In the genomic region with DNA sequence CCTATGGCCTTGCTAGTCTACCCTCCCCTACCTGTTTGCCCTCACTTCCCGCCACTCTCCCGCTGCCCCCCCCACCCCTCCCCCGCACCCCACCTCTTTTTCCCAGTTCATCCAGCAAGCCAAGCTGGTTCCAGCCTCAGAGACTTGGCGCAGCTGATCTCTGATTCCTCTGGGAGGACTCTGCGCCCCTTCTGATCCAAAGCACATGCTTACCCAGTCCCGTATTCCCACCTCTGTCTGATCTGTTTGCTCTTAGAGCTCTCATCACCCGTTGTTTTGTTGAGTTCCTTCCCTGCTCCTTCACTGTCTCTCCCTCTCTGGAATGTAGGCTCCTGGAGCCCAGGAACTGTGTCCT, we compare ENCODE assay signal across 9 cellular contexts. TPM values are rescaled to one million over a fixed set of nuclear protein-coding genes. Genes with fewer than 3 reads are reported as not detected.
DNase-seq lines count a peak whose midpoint lies in the region; ATAC-seq and TF ChIP-seq lines count a peak whose summit lies in the region.
"Had no signal": no experiment of that assay in that cellular context is flagged by ENCODE, and none has a peak within 500 bp of the region (broad histone marks: within the 10 kb centered on the region; RNA-seq: fewer than 3 reads in every experiment).

No MANE protein-coding gene starts in this region.

- peak overlapping the region; percentile 88 for H3K9ac ChIP-seq in HCT116 (ENCODE audit: low read length)
- peak overlapping the region; percentile 51 for H3K9ac ChIP-seq in mesendoderm (ENCODE audit: low read length)

- H3K4ac ChIP-seq in mesendoderm (ENCODE audit: low read depth, low read length): no peak overlapping the region

- no peak for DNase-seq in HCT116 (ENCODE audit: low read depth, low spot score)
- DNase-seq in activated naive CD8-positive, alpha-beta T cell treated with anti-CD3 and anti-CD28 coated beads, Interleukin-2, amount 50 U/mL, for 24 hours: no peak
- DNase-seq in mesendoderm: peak; percentile 36
- no peak for DNase-seq in cortex of kidney (lab: John Stamatoyannopoulos, UW)
- no peak for DNase-seq in midbrain (lab: John Stamatoyannopoulos, UW)
- DNase-seq in stimulated activated CD4-positive, alpha-beta T cell treated with anti-CD3 and anti-CD28 coated beads, Interleukin-15, amount 100 ng/mL, for 24 hours: no peak
- DNase-seq: NCI-H524 treated with DMSO at 0.1 percent for 48 hours had no signal

- peak overlapping the region; percentile 72 for H3K27ac Mint-ChIP-seq in activated naive CD8-positive, alpha-beta T cell treated with anti-CD3 and anti-CD28 coated beads, Interleukin-2, amount 50 U/mL, for 24 hours

- peaks cover 12 to 35% of the 10 kb centered on the region in 2 experiments for H3K4me1 ChIP-seq in HCT116 (ENCODE audit: control insufficient read depth in 1 of 2, insufficient read depth in 2 of 2, low read length in 2 of 2)
- peaks cover 11% of the 10 kb centered on the region for H3K4me1 ChIP-seq in mesendoderm (ENCODE audit: control insufficient read depth, low read depth, low read length)

- H3K27me3 ChIP-seq in HCT116 (ENCODE audit: insufficient read depth, low read length): no peaks in the 10 kb centered on the region
- no peaks in the 10 kb centered on the region for H3K27me3 ChIP-seq in mesendoderm (ENCODE audit: insufficient read depth, low read length, poor library complexity)

- no peak overlapping the region for H2BK5ac ChIP-seq in mesendoderm (ENCODE audit: low read length)

- H3K4me2 ChIP-seq in HCT116 (ENCODE audit: low read length) (peak overlapping the region; percentile 94), mesendoderm (ENCODE audit: low read length) (no peak overlapping the region)

- H4K8ac ChIP-seq in mesendoderm (ENCODE audit: low read depth, low read length): no peak overlapping the region

- TF ChIP-seq CTCF in 22Rv1 (IDR thresholded peaks at IDR 0.05): no peak
- no peak for TF ChIP-seq CTCF in HCT116 (IDR thresholded peaks at IDR 0.05 in 2 of 3, conservative IDR thresholded peaks at IDR 0.05 in 1 of 3; ENCODE audit: borderline replicate concordance in 1 of 3, insufficient read depth in 1 of 3, low read depth in 2 of 3, low read length in 2 of 3)

- H3K9me3 ChIP-seq in HCT116 (ENCODE audit: control insufficient read depth in 1 of 2, insufficient read depth in 1 of 2, low read depth in 1 of 2, low read length in 2 of 2): no peaks in the 10 kb centered on the region

- ATAC-seq in HCT116 (no peak), GM21360 (IDR thresholded peaks at IDR 0.05; ENCODE audit: unreplicated experiment) (no peak)
- ATAC-seq in activated naive CD8-positive, alpha-beta T cell treated with anti-CD3 and anti-CD28 coated beads, Interleukin-2, amount 50 U/mL, for 24 hours: no peak

- H3K9me2 ChIP-seq in HCT116 (ENCODE audit: insufficient read depth): no peaks in the 10 kb centered on the region

- POLR2A ChIA-PET in HCT116 (lab: Charles Lee): no interaction called here

- TF ChIP-seq RAD21 in HCT116 (IDR thresholded peaks at IDR 0.05; ENCODE audit: low read depth): no peak

- H3K9me3 Mint-ChIP-seq in activated naive CD8-positive, alpha-beta T cell treated with anti-CD3 and anti-CD28 coated beads, Interleukin-2, amount 50 U/mL, for 24 hours: no peaks in the 10 kb centered on the region

- peaks cover 33% of the 10 kb centered on the region for H3K4me1 Mint-ChIP-seq in activated naive CD8-positive, alpha-beta T cell treated with anti-CD3 and anti-CD28 coated beads, Interleukin-2, amount 50 U/mL, for 24 hours

- H2BK15ac ChIP-seq in mesendoderm (replicated peaks; ENCODE audit: low read depth): no peak overlapping the region

- peaks cover 32% of the 10 kb centered on the region for H3K79me2 ChIP-seq in HCT116 (ENCODE audit: insufficient read depth, low read length)
- H3K79me2 ChIP-seq in mesendoderm (ENCODE audit: control insufficient read depth, insufficient read depth, low read length): peaks cover 18% of the 10 kb centered on the region

- WGBS in mesendoderm (ENCODE audit: extremely low coverage, insufficient coverage, low lambda C conversion rate): no CpG with 5 or more reads among the region's 7 CpGs

- 0 out of 2 replicates have a peak, but pooled peaks cover 4% of the 10 kb centered on the region for H4K20me1 ChIP-seq in HCT116 (ENCODE audit: insufficient read depth)

- no peaks in the 10 kb centered on the region for H3K27me3 Mint-ChIP-seq in activated naive CD8-positive, alpha-beta T cell treated with anti-CD3 and anti-CD28 coated beads, Interleukin-2, amount 50 U/mL, for 24 hours

- H3K56ac ChIP-seq in mesendoderm (ENCODE audit: low read length): peak overlapping the region; percentile 74

- no TSS peak for BruUV-seq in HCT116 (replicated peaks; lab: Mats Ljungman, UMichigan)

- no peak overlapping the region for H2BK120ac ChIP-seq in mesendoderm (ENCODE audit: low read depth, low read length)

- H2AFZ ChIP-seq in HCT116 (ENCODE audit: low read depth, low read length, poor library complexity, severe bottlenecking): no peak overlapping the region

- intact Hi-C loops in HCT116 (cut with micrococcal nuclease): loop anchor here (10.0 kb wide), 1 partner anchor 222 kb away; no protein-coding TSS in a partner anchor

- CTCF ChIA-PET in HCT116 (lab: Charles Lee): no interaction called here

- H3K23ac ChIP-seq in mesendoderm (ENCODE audit: low read length): no peak overlapping the region

- H3K27ac ChIP-seq in 22Rv1 (peak overlapping the region; percentile 97), HCT116 (ENCODE audit: low read depth, low read length) (peak overlapping the region; percentile 92), mesendoderm (ENCODE audit: low read depth, low read length) (no peak overlapping the region)

- peaks cover 17% of the 10 kb centered on the region for H3K79me1 ChIP-seq in mesendoderm (ENCODE audit: low read length)

- H3K36me3 ChIP-seq in HCT116 (ENCODE audit: control insufficient read depth in 1 of 2, insufficient read depth in 2 of 2, low read length in 2 of 2): peaks cover under 1 to 3% of the 10 kb centered on the region in 2 experiments; a peak in 2 of 4 replicates
- no peaks in the 10 kb centered on the region for H3K36me3 ChIP-seq in mesendoderm (ENCODE audit: control insufficient read depth, insufficient read depth, low read length)

- peaks cover 9% of the 10 kb centered on the region for H3K36me3 Mint-ChIP-seq in activated naive CD8-positive, alpha-beta T cell treated with anti-CD3 and anti-CD28 coated beads, Interleukin-2, amount 50 U/mL, for 24 hours (ENCODE audit: low read depth)

- H3K4me3 Mint-ChIP-seq in activated naive CD8-positive, alpha-beta T cell treated with anti-CD3 and anti-CD28 coated beads, Interleukin-2, amount 50 U/mL, for 24 hours: peak overlapping the region; percentile 78

- H3K4me3 ChIP-seq in HCT116 (replicated peaks in 1 of 2; ENCODE audit: low read depth in 1 of 2, low read length in 2 of 2): peak overlapping the region; percentile 65 to 71
- H3K4me3 ChIP-seq in mesendoderm (ENCODE audit: low read length): no peak overlapping the region

- H3K18ac ChIP-seq in mesendoderm (ENCODE audit: low read length): no peak overlapping the region

- RAD21 ChIA-PET in HCT116 (lab: Charles Lee; ENCODE audit: low non-redundant PET in 1 of 2, low total read pairs in 2 of 2, uncharacterized antibody in 2 of 2, unreplicated experiment in 2 of 2): interaction anchor here in 1 of 2 experiments (0.5 kb wide), 1 partner anchor 264 kb away, joined by 4 read pairs; no protein-coding TSS in a partner anchor

- no peak for TF ChIP-seq POLR2A in HCT116 (IDR thresholded peaks at IDR 0.05; ENCODE audit: borderline replicate concordance, extremely low read depth, insufficient read depth, insufficient read length)

- H2AK5ac ChIP-seq in mesendoderm (ENCODE audit: low read length): no peak overlapping the region

- no peak overlapping the region for H4K5ac ChIP-seq in mesendoderm (ENCODE audit: low read length)

TF ChIP-seq in HCT116, 20 proteins besides CTCF, POLR2A, EP300 and RAD21 (continues in another document):
- TF ChIP-seq, protein P1, sequence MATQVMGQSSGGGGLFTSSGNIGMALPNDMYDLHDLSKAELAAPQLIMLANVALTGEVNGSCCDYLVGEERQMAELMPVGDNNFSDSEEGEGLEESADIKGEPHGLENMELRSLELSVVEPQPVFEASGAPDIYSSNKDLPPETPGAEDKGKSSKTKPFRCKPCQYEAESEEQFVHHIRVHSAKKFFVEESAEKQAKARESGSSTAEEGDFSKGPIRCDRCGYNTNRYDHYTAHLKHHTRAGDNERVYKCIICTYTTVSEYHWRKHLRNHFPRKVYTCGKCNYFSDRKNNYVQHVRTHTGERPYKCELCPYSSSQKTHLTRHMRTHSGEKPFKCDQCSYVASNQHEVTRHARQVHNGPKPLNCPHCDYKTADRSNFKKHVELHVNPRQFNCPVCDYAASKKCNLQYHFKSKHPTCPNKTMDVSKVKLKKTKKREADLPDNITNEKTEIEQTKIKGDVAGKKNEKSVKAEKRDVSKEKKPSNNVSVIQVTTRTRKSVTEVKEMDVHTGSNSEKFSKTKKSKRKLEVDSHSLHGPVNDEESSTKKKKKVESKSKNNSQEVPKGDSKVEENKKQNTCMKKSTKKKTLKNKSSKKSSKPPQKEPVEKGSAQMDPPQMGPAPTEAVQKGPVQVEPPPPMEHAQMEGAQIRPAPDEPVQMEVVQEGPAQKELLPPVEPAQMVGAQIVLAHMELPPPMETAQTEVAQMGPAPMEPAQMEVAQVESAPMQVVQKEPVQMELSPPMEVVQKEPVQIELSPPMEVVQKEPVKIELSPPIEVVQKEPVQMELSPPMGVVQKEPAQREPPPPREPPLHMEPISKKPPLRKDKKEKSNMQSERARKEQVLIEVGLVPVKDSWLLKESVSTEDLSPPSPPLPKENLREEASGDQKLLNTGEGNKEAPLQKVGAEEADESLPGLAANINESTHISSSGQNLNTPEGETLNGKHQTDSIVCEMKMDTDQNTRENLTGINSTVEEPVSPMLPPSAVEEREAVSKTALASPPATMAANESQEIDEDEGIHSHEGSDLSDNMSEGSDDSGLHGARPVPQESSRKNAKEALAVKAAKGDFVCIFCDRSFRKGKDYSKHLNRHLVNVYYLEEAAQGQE (IDR thresholded peaks at IDR 0.05; ENCODE audit: low read depth): no peak
- TF ChIP-seq CEBPB (IDR thresholded peaks at IDR 0.05; ENCODE audit: low read depth) (no peak), YY1 (IDR thresholded peaks at IDR 0.05; ENCODE audit: extremely low read depth, insufficient replicate concordance, low read depth, low read length) (no peak)
- TF ChIP-seq, protein P2, sequence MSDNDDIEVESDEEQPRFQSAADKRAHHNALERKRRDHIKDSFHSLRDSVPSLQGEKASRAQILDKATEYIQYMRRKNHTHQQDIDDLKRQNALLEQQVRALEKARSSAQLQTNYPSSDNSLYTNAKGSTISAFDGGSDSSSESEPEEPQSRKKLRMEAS (IDR thresholded peaks at IDR 0.05): no peak; the same call in 1 of the 2 replicates

RNA-seq across cellular contexts. Expression of a gene that starts 1.3 kb away (rescaled TPM):
- total RNA-seq in HCT116 (2021; ENCODE audit: unreplicated experiment): 29.9 TPM
- polyA plus RNA-seq in HCT116 (2012): 22.5 and 23.2 TPM in 2 replicates
- 9.7 TPM for polyA plus RNA-seq in mesendoderm (2013, experiment 1 of 2)
- polyA plus RNA-seq in mesendoderm (2013, experiment 2 of 2): 10.0 TPM

RNA-seq across cellular contexts. Expression of a gene that starts 40.6 kb away (rescaled TPM):
- not detected for total RNA-seq in HCT116 (2021; ENCODE audit: unreplicated experiment)
- polyA plus RNA-seq in HCT116 (2012): 0.06 TPM in 1 of 2 replicates, not detected in the other
- polyA plus RNA-seq in mesendoderm (2013, experiment 1 of 2): 0.01 TPM
- not detected for polyA plus RNA-seq in mesendoderm (2013, experiment 2 of 2)

RNA-seq across cellular contexts. Expression of a gene that starts 47.0 kb away (rescaled TPM):
- 0.91 TPM for total RNA-seq in HCT116 (2021; ENCODE audit: unreplicated experiment)
- 0.39 and 0.57 TPM in 2 replicates for polyA plus RNA-seq in HCT116 (2012)
- 1.5 TPM for polyA plus RNA-seq in mesendoderm (2013, experiment 1 of 2)
- 1.8 TPM for polyA plus RNA-seq in mesendoderm (2013, experiment 2 of 2)
